27 cellular contexts compared by ENCODE assay signal in genomic region chr1:157035121-157035520, GRCh38.
"Had no signal": no experiment of that assay in that cellular context is flagged by ENCODE, and none has a peak within 500 bp of the region (broad histone marks: within the 10 kb centered on the region; RNA-seq: fewer than 3 reads in every experiment).

No MANE protein-coding gene starts in this region.

- H3K4me3 ChIP-seq: coronary artery, heart left ventricle had no signal

- H3K36me3 ChIP-seq: brain microvascular endothelial cell, heart left ventricle had no signal

- H3K27ac ChIP-seq: brain microvascular endothelial cell, coronary artery, heart left ventricle, WERI-Rb-1 had no signal

- ATAC-seq: activated CD4-positive, CD25-positive, alpha-beta regulatory T cell treated with anti-CD3 and anti-CD28 coated beads, Interleukin-2, amount 50 U/mL, for 24 hours; activated CD8-positive, alpha-beta T cell treated with anti-CD3 and anti-CD28 coated beads for 36 hours; activated T-cell treated with anti-CD3 and anti-CD28 coated beads, Interleukin-2, amount 50 U/mL, for 4 hours; activated T-helper 17 cell treated with anti-CD3 and anti-CD28 coated beads, Interleukin-2, amount 50 U/mL, for 72 hours; heart left ventricle; T-helper 17 cell had no signal

- H3K9me3 ChIP-seq: heart left ventricle had no signal

- H3K27me3 ChIP-seq: brain microvascular endothelial cell, dorsolateral prefrontal cortex, heart left ventricle had no signal

- DNase-seq: activated B cell treated with CpG ODN at 0.5 μM for 24 hours; activated CD4-positive, alpha-beta T cell treated with anti-CD3 and anti-CD28 coated beads for 48 hours; activated CD4-positive, alpha-beta T cell treated with anti-CD3 and anti-CD28 coated beads, Interleukin-2, amount 50 U/mL, for 1 hour; activated CD4-positive, alpha-beta T cell treated with anti-CD3 and anti-CD28 coated beads, Interleukin-2, amount 50 U/mL, for 48 hours; activated CD8-positive, alpha-beta memory T cell treated with anti-CD3 and anti-CD28 coated beads for 24 hours; activated CD8-positive, alpha-beta T cell treated with anti-CD3 and anti-CD28 coated beads for 36 hours; activated effector memory CD4-positive, alpha-beta T cell treated with Interleukin-2 at 50 U/mL for 16 hours; activated gamma-delta T cell treated with Interleukin-2 at 50 U/mL for 16 hours; activated naive CD4-positive, alpha-beta T cell treated with anti-CD3 and anti-CD28 coated beads, Interleukin-2, amount 50 U/mL, for 16 hours; activated naive CD4-positive, alpha-beta T cell treated with Interleukin-2 at 50 U/mL for 16 hours; activated T-cell treated with anti-CD3 and anti-CD28 coated beads, Interleukin-2, amount 50 U/mL, for 4 hours; amniotic stem cell; anterior cingulate cortex; cerebellar nuclear complex; dorsolateral prefrontal cortex; effector memory CD4-positive, alpha-beta T cell; endodermal cell; glutamatergic neuron; heart left ventricle; T-helper 1 cell; T-helper 17 cell; T1000; WERI-Rb-1 had no signal
